In genomic region chr3:186569779-186570095, GRCh38 we compare ENCODE assay signal across 8 cellular contexts. TPM values are rescaled to one million over a fixed set of nuclear protein-coding genes. Genes with fewer than 3 reads are reported as not detected.
DNase-seq lines count a peak whose midpoint lies in the region; ATAC-seq, FAIRE-seq and TF ChIP-seq lines count a peak whose summit lies in the region.

No MANE protein-coding gene starts in this region.

- WGBS in pancreas, 2 donors: 3 to 6% methylated on average over 7 of the region's 7 CpGs

- no peaks in the 10 kb centered on the region for H3K9me3 Mint-ChIP-seq in Calu3 (ENCODE audit: low read depth, unreplicated experiment)

- FAIRE-seq in pancreas (lab: Jason Lieb, UNC): no peak

- peaks cover 29% of the 10 kb centered on the region for H3K36me3 ChIP-seq in PC-9 (ENCODE audit: low read depth)
- peaks cover 0 to 8% (median 3%) of the 10 kb centered on the region in 3 donors for H3K36me3 ChIP-seq in pancreas

- H3K27me3 Mint-ChIP-seq in Calu3 (ENCODE audit: unreplicated experiment): no peaks in the 10 kb centered on the region

- H3K9me2 ChIP-seq in PC-9 (ENCODE audit: insufficient read depth): no peaks in the 10 kb centered on the region

- peaks cover 56% of the 10 kb centered on the region for H3K79me2 ChIP-seq in PC-9 (ENCODE audit: low read depth)

- H3F3A ChIP-seq in PC-9 (ENCODE audit: insufficient read depth, low read depth): peaks cover 28% of the 10 kb centered on the region

- H3K4me3 Mint-ChIP-seq in Calu3 (ENCODE audit: low read depth, unreplicated experiment): peak overlapping the region; percentile 90

- peaks cover 83% of the 10 kb centered on the region for H3K36me3 Mint-ChIP-seq in Calu3 (ENCODE audit: insufficient read depth, unreplicated experiment)

- CTCF ChIA-PET in Calu3 (lab: Charles Lee) (interaction anchor here (0.7 to 3.1 kb wide), 12 partner anchors 13 to 1516 kb away, joined by 3 to 27 read pairs (median 4); no protein-coding TSS in a partner anchor), PC-9 (lab: Charles Lee) (interaction anchor here (0.6 to 1.1 kb wide), 6 partner anchors 29 to 323 kb away, joined by 3 to 6 read pairs (median 4); no protein-coding TSS in a partner anchor)

- peak overlapping the region; percentile 94 for H3K4me2 ChIP-seq in PC-9

- H2AFZ ChIP-seq in PC-9: peak overlapping the region; percentile 86

- POLR2A ChIA-PET in PC-9 (lab: Charles Lee; ENCODE audit: unreplicated experiment): interaction anchor here (0.5 to 1.7 kb wide), 15 partner anchors 20 to 984 kb away, joined by 3 to 34 read pairs (median 5); partner anchors contain the start of genes EIF4A2, ETV5 and KNG1

- H3K27ac ChIP-seq in PC-9 (peak overlapping the region; percentile 21; the same call in 1 of the 2 replicates), epithelial cell of prostate (peak overlapping the region; percentile 27), pancreas (peak overlapping the region in 3 of 4 donors; percentile 50 to 91 (median 60))

- no peaks in the 10 kb centered on the region for H4K20me1 ChIP-seq in PC-9 (ENCODE audit: insufficient read depth)

- TF ChIP-seq CTCF in Calu3 (IDR thresholded peaks at IDR 0.05; ENCODE audit: unreplicated experiment): no peak
- TF ChIP-seq CTCF in PC-9 (conservative IDR thresholded peaks at IDR 0.05): no peak
- TF ChIP-seq CTCF in pancreas (IDR thresholded peaks at IDR 0.05): no peak

- H3K27me3 ChIP-seq in PC-9 (ENCODE audit: insufficient read depth, low read depth) (no peaks in the 10 kb centered on the region), pancreas (no peaks in the 10 kb centered on the region)

- no peak for ATAC-seq in pancreas
- ATAC-seq in HG02678 (IDR thresholded peaks at IDR 0.05; ENCODE audit: unreplicated experiment): no peak

- H3K4me3 ChIP-seq in PC-9: peak overlapping the region; percentile 75
- H3K4me3 ChIP-seq in pancreas: peak overlapping the region; percentile 27 to 90 (median 56)

- H3K4me1 Mint-ChIP-seq in Calu3 (ENCODE audit: low read depth, unreplicated experiment): peaks cover 36% of the 10 kb centered on the region

- H3K9me3 ChIP-seq in PC-9 (ENCODE audit: insufficient read depth, low read depth): no peaks in the 10 kb centered on the region
- H3K9me3 ChIP-seq in pancreas: no peaks in the 10 kb centered on the region

- peaks cover 31% of the 10 kb centered on the region for H3K4me1 ChIP-seq in PC-9 (replicated peaks; ENCODE audit: insufficient read depth)
- H3K4me1 ChIP-seq in pancreas: peaks cover 14 to 27% (median 23%) of the 10 kb centered on the region in 3 donors

- DNase-seq in Calu3 (no peak), PC-9 (no peak), epithelial cell of prostate (ENCODE audit: low read depth, low spot score) (no peak), pancreas (no peak), C1 segment of cervical spinal cord (lab: John Stamatoyannopoulos, UW) (no peak)
- no peak for DNase-seq in stimulated activated CD8-positive, alpha-beta memory T cell treated with anti-CD3 and anti-CD28 coated beads, Interleukin-4, amount 100 ng/mL, for 48 hours
- no peak for DNase-seq in stimulated activated CD4-positive, alpha-beta T cell treated with anti-CD3 and anti-CD28 coated beads, Interleukin-4, amount 100 ng/mL, for 1 hour

- BruUV-seq in Calu3 (replicated peaks; lab: Mats Ljungman, UMichigan) (TSS peak; percentile 76), PC-9 (replicated peaks; lab: Mats Ljungman, UMichigan) (no TSS peak)

- intact Hi-C loops in Calu3 (cut with micrococcal nuclease; ENCODE audit: unreplicated experiment): loop anchor here (1.0 kb wide), 1 partner anchor 237 kb away; the partner anchor contains the start of gene RFC4
- intact Hi-C loops in PC-9 (cut with micrococcal nuclease; ENCODE audit: unreplicated experiment): loop anchor here (1.0 to 10.0 kb wide), 8 partner anchors 21 to 465 kb away; partner anchors contain the start of genes EIF4A2, ETV5 and RFC4
- intact Hi-C loops in pancreas (cut with DNase I): no loop called here

- H3K27ac Mint-ChIP-seq in Calu3 (ENCODE audit: unreplicated experiment): peak overlapping the region; percentile 93

RNA-seq across cellular contexts. Expression of gene DNAJB11, which starts 0.8 kb away (rescaled TPM):
- total RNA-seq in Calu3 (2022) (171 and 181 TPM in 2 replicates), PC-9 (2021) (53.8 and 71.3 TPM in 2 replicates), pancreas (10 to 100 TPM; 21.9 to 33.2 (median 30.2) TPM)
- 10 to 100 TPM; 37.1 to 52.6 TPM for polyA plus RNA-seq in pancreas

RNA-seq across cellular contexts. Expression of gene TBCCD1, which starts 2.6 kb away (rescaled TPM):
- 21.0 and 25.1 TPM in 2 replicates for total RNA-seq in Calu3 (2022)
- 11.1 and 16.2 TPM in 2 replicates for total RNA-seq in PC-9 (2021)
- 1 to 10 TPM; 3.8 to 7.4 (median 5.5) TPM for total RNA-seq in pancreas
- 1 to 10 TPM; 2.6 to 4.2 TPM for polyA plus RNA-seq in pancreas

RNA-seq across cellular contexts. Expression of gene CRYGS, which starts 25.6 kb away (rescaled TPM):
- total RNA-seq in Calu3 (2022): 7.2 and 9.5 TPM in 2 replicates
- total RNA-seq in PC-9 (2021): 2.8 and 4.4 TPM in 2 replicates
- total RNA-seq in pancreas: 1 to 10 TPM; 1.2 to 3.0 (median 1.8) TPM
- polyA plus RNA-seq in pancreas: 10 to 100 TPM; 11.0 to 16.6 TPM

RNA-seq across cellular contexts. Expression of gene AHSG, which starts 43.1 kb away (rescaled TPM):
- 0.24 and 0.39 TPM in 2 replicates for total RNA-seq in Calu3 (2022)
- not detected in 2 replicates for total RNA-seq in PC-9 (2021)
- total RNA-seq in pancreas: 1 to 10 TPM in 1 of 6 donors, under 1 TPM in 2, not detected in 3; 0.12 to 1.8 (median 0.19) TPM
- polyA plus RNA-seq in pancreas: under 1 TPM in 1 of 2 donors, not detected in 1; 0.30 TPM

Comparison
In these comparisons a context has a peak if more than half of its experiments do, and no peak if none do; other contexts are left out.
1. intact Hi-C loops: an anchor here in Calu3 (1.0 kb wide) and PC-9 (1.0 to 10.0 kb wide); none called in pancreas.